Comparison of ENCODE assay signal across 8 cellular contexts in genomic region chr3:33438284-33438668, GRCh38. TPM values are rescaled to one million over a fixed set of nuclear protein-coding genes. Genes with fewer than 3 reads are reported as not detected.
DNase-seq lines count a peak whose midpoint lies in the region; ATAC-seq, FAIRE-seq and TF ChIP-seq lines count a peak whose summit lies in the region.

No MANE protein-coding gene starts in this region.

- no peak for ATAC-seq in GM18519 (IDR thresholded peaks at IDR 0.05; ENCODE audit: low FRiP score, unreplicated experiment)

- H3K4me2 ChIP-seq in keratinocyte (ENCODE audit: control insufficient read depth, extremely low read depth, insufficient read depth, low read depth, low read length), result peak overlapping the region; percentile 98

- dilution Hi-C loops in keratinocyte (cut with MboI; ENCODE audit: extremely low pct_ligation_motif_present, low sequenced_read_pairs), result no loop called here

- peaks cover 3% of the 10 kb centered on the region for H3K9me1 ChIP-seq in keratinocyte (ENCODE audit: control insufficient read depth, extremely low read depth, insufficient read depth, low read length)

- peaks cover 52% of the 10 kb centered on the region for H3K4me1 ChIP-seq in adipocyte (ENCODE audit: control insufficient read depth, insufficient read depth, low read length)
- peaks cover 29% of the 10 kb centered on the region for H3K4me1 ChIP-seq in keratinocyte (ENCODE audit: control insufficient read depth, extremely low read depth, insufficient read depth, low read length)

- H3K9me3 ChIP-seq in adipocyte (ENCODE audit: control insufficient read depth, low read length) (no peaks in the 10 kb centered on the region), keratinocyte (ENCODE audit: control insufficient read depth, low read depth, low read length) (no peaks in the 10 kb centered on the region)

- H3K4me3 ChIP-seq in AG10803 (ENCODE audit: low read length) (peak overlapping the region; percentile 80), adipocyte (ENCODE audit: low read length) (peak overlapping the region; percentile 99), keratinocyte (ENCODE audit: control insufficient read depth in 2 of 3, extremely low read depth in 1 of 3, insufficient read depth in 2 of 3, low read depth in 1 of 3, low read length in 3 of 3) (peak overlapping the region; percentile 85 to 90 (median 88))

- H3K9ac ChIP-seq in adipocyte (ENCODE audit: low read length) (peak overlapping the region; percentile 99), keratinocyte (ENCODE audit: control insufficient read depth, extremely low read depth, insufficient read depth, low read length) (peak overlapping the region; percentile 86)

- peaks cover 65% of the 10 kb centered on the region for H3K79me2 ChIP-seq in keratinocyte (ENCODE audit: control insufficient read depth, insufficient read depth, low read length)

- H4K20me1 ChIP-seq in keratinocyte (ENCODE audit: control insufficient read depth, extremely low read depth, insufficient read depth, low read length), result peaks cover 20% of the 10 kb centered on the region

- H3K27ac ChIP-seq in keratinocyte (ENCODE audit: control insufficient read depth, insufficient read depth, low read length), result peak overlapping the region; percentile 82

- H3K27me3 ChIP-seq in adipocyte (replicated peaks; ENCODE audit: control insufficient read depth, insufficient read depth, low read length) (no peaks in the 10 kb centered on the region), keratinocyte (ENCODE audit: control insufficient read depth, extremely low read depth, insufficient read depth, low read length) (no peaks in the 10 kb centered on the region)

- peak; percentile 5 for FAIRE-seq in keratinocyte (lab: Jason Lieb, UNC)

- TF ChIP-seq CTCF in AG10803 (conservative IDR thresholded peaks at IDR 0.05; ENCODE audit: low read length), result no peak
- TF ChIP-seq CTCF in keratinocyte (optimal IDR thresholded peaks at IDR 0.05 in 1 of 3, IDR thresholded peaks at IDR 0.05 in 1 of 3, conservative IDR thresholded peaks at IDR 0.05 in 1 of 3; ENCODE audit: extremely low read depth in 1 of 3, insufficient read depth in 2 of 3, low read length in 3 of 3), result no peak

- DNase-seq in AG10803 (ENCODE audit: low read depth), result peak; percentile 73
- peak; percentile 34 for DNase-seq in HT1080 (ENCODE audit: low read depth)
- peak; percentile 65 for DNase-seq in adipocyte (ENCODE audit: low read depth)
- no peak for DNase-seq in keratinocyte (ENCODE audit: low read depth, low spot score)
- peak; percentile 15 for DNase-seq in superior temporal gyrus (ENCODE audit: extremely low spot score)
- DNase-seq in SHP77 (lab: John Stamatoyannopoulos, UW), result no peak
- no peak for DNase-seq in 8988T

- no peak overlapping the region for H2AFZ ChIP-seq in keratinocyte (ENCODE audit: control insufficient read depth, low read length)

- no peaks in the 10 kb centered on the region for H3K36me3 ChIP-seq in adipocyte (ENCODE audit: control insufficient read depth, insufficient read depth, low read length, severe bottlenecking)
- H3K36me3 ChIP-seq in keratinocyte (ENCODE audit: control insufficient read depth in 2 of 2, extremely low read depth in 1 of 2, insufficient read depth in 2 of 2, low read length in 2 of 2), result no peaks in the 10 kb centered on the region

RNA-seq across cellular contexts. Expression of gene UBP1, which starts 1.9 kb away (rescaled TPM):
- 42.6 and 60.9 TPM in 2 replicates for total RNA-seq in HT1080 (2014; rRNA removed; shearing (Covaris generic))
- polyA plus RNA-seq in HT1080 (2015; cell fraction: cytosol; rRNA removed), result 65.5 and 72.5 TPM in 2 replicates
- polyA plus RNA-seq in HT1080 (2015; cell fraction: nucleus; rRNA removed), result 125 and 128 TPM in 2 replicates
- 62.9 to 90.5 TPM (median 82.4 TPM) in 3 replicates for polyA plus RNA-seq in keratinocyte
- polyA plus RNA-seq in keratinocyte (2011; ENCODE audit: low read depth), result 87.2 TPM
- polyA plus RNA-seq in keratinocyte (2011; cell fraction: cytosol; rRNA removed), result 60.0 and 83.4 TPM in 2 replicates
- 114 and 133 TPM in 2 replicates for polyA plus RNA-seq in keratinocyte (2011; cell fraction: nucleus; rRNA removed)
- 24.9 and 45.0 TPM in 2 replicates for polyA plus RNA-seq in keratinocyte (2012; ENCODE audit: low replicate concordance)
- 45.5 to 124 TPM (median 55.0 TPM) in 3 replicates for polyA minus RNA-seq in keratinocyte
- 55.4 TPM for polyA minus RNA-seq in keratinocyte (2011; cell fraction: cytosol; rRNA and poly(A)+ RNA removed)
- polyA minus RNA-seq in keratinocyte (2011; cell fraction: nucleus; rRNA and poly(A)+ RNA removed), result 40.5 and 78.8 TPM in 2 replicates

Comparison
In these comparisons a context has a peak if more than half of its experiments do, and no peak if none do; other contexts are left out.
1. DNase-seq: peak in AG10803 (single experiment), HT1080 (single experiment), adipocyte (single experiment) and superior temporal gyrus (single experiment); none in keratinocyte (single experiment), SHP77 (0 of 2) and 8988T (single experiment).
2. Peak in every context shown above with its lines, with median percentiles within 50 percentile points of each other: H3K4me3 ChIP-seq.